In the genomic region with DNA sequence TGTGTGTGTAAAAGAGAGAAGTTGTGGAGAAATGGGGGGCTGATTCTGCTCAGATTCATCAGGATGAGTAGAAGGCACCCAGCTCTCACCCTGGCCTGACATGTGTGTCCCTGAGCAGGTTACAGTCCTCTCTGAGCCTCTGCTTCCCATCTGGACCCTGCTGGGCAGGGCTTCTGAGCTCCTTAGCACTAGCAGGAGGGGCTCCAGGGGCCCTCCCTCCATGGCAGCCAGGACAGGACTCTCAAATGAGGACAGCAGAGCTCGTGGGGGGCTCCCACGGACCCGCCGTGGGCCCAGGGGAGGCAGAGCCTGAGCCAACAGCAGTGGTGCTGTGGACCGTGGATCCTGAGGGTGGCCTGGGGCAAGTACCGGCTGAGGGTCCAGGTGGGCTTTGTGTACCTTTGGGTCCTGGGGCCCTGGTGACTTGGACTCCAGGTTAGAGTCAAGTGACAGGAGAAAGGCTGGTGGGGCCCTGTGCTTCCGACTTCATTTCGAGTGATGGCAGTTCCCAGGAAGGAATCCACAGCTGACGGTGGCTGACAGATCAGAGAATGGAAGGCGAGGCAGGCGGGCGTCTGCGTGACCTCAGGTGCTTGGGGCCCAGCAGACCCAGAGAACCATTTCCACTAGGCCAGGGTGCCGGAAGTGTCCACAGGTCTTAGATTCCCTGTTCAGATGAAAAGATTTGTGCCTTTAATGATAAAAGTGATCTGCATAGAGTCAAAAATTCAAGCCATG, we compare ENCODE assay signal across 10 cellular contexts. TPM values are rescaled to one million over a fixed set of nuclear protein-coding genes. Genes with fewer than 3 reads are reported as not detected.
A peak's percentile ranks its signal among the peaks of the same experiment; 100 is the strongest.
DNase-seq lines count a peak whose midpoint lies in the region; ATAC-seq and TF ChIP-seq lines count a peak whose summit lies in the region.
"Had no signal": no experiment of that assay in that cellular context is flagged by ENCODE, and none has a peak within 500 bp of the region (broad histone marks: within the 10 kb centered on the region; RNA-seq: fewer than 3 reads in every experiment).

No MANE protein-coding gene starts in this region.

- peaks cover 21% of the 10 kb centered on the region for H3K79me2 ChIP-seq in DOHH2 (ENCODE audit: control insufficient read depth, low read length)
- peaks cover 2% of the 10 kb centered on the region for H3K79me2 ChIP-seq in trophoblast cell (ENCODE audit: control insufficient read depth, insufficient read depth, low read length, poor library complexity)

- peaks cover 22% of the 10 kb centered on the region for H3K36me3 ChIP-seq in DOHH2 (ENCODE audit: control insufficient read depth, low read length)
- peaks cover 36% of the 10 kb centered on the region for H3K36me3 ChIP-seq in endodermal cell (ENCODE audit: control insufficient read depth, insufficient read depth, low read length)
- H3K36me3 ChIP-seq in trophoblast cell (ENCODE audit: control insufficient read depth in 1 of 2, insufficient read depth in 2 of 2, low read length in 2 of 2): peaks cover 17 to 25% of the 10 kb centered on the region in 2 experiments

- no peak for ATAC-seq in GM18502 (IDR thresholded peaks at IDR 0.05; ENCODE audit: poor library complexity, unreplicated experiment)
- ATAC-seq in HG02588 (IDR thresholded peaks at IDR 0.05; ENCODE audit: unreplicated experiment): no peak

- peak overlapping the region; percentile 4 for H4K91ac ChIP-seq in trophoblast cell (ENCODE audit: low read depth, low read length)

- peak overlapping the region; percentile 46 for H2BK120ac ChIP-seq in trophoblast cell (ENCODE audit: insufficient read depth, low read length, poor library complexity)

- H3K9ac ChIP-seq in endodermal cell (ENCODE audit: extremely low read depth, low read length, poor library complexity, severe bottlenecking) (no peak overlapping the region), trophoblast cell (ENCODE audit: low read length) (no peak overlapping the region)

- no peaks in the 10 kb centered on the region for H3K27me3 ChIP-seq in DOHH2 (ENCODE audit: control insufficient read depth, low read length)
- H3K27me3 ChIP-seq in endodermal cell (ENCODE audit: control insufficient read depth, insufficient read depth, low read length, poor library complexity, severe bottlenecking): no peaks in the 10 kb centered on the region
- no peaks in the 10 kb centered on the region for H3K27me3 ChIP-seq in trophoblast cell (ENCODE audit: insufficient read depth, low read length)

- H3K27me3 Mint-ChIP-seq in endodermal cell (ENCODE audit: insufficient read depth): no peaks in the 10 kb centered on the region

- peaks cover 8% of the 10 kb centered on the region for H3K9me3 Mint-ChIP-seq in endodermal cell

- no peak overlapping the region for H4K8ac ChIP-seq in trophoblast cell (ENCODE audit: low read depth, low read length)

- H3K18ac ChIP-seq in trophoblast cell (ENCODE audit: low read length): peak overlapping the region; percentile 57

- H3K27ac Mint-ChIP-seq in endodermal cell: peak overlapping the region; percentile 13

- H3K4me2 ChIP-seq in DOHH2 (ENCODE audit: low read length): no peak overlapping the region
- no peak overlapping the region for H3K4me2 ChIP-seq in trophoblast cell (ENCODE audit: low read length)

- no peaks in the 10 kb centered on the region for H3K9me3 ChIP-seq in DOHH2 (ENCODE audit: control insufficient read depth, insufficient read depth, low read length)
- no peaks in the 10 kb centered on the region for H3K9me3 ChIP-seq in endodermal cell (ENCODE audit: control insufficient read depth, low read length)
- H3K9me3 ChIP-seq in trophoblast cell (ENCODE audit: insufficient read depth, low read depth, low read length): no peaks in the 10 kb centered on the region

- peak overlapping the region; percentile 55; the same call in 1 of the 2 replicates for H3K27ac ChIP-seq in DOHH2 (ENCODE audit: low read depth, low read length)
- H3K27ac ChIP-seq in endodermal cell (ENCODE audit: low read depth, low read length): peak overlapping the region; percentile 32
- H3K27ac ChIP-seq in trophoblast cell (ENCODE audit: low read depth, low read length): peak overlapping the region; percentile 16
- H3K27ac ChIP-seq: HL-60 had no signal

- H3K4me3 ChIP-seq in DOHH2 (ENCODE audit: low read length): no peak overlapping the region
- no peak overlapping the region for H3K4me3 ChIP-seq in endodermal cell (ENCODE audit: low read length)
- H3K4me3 ChIP-seq in trophoblast cell (ENCODE audit: low read depth, low read length): no peak overlapping the region

- H4K20me1 ChIP-seq in DOHH2 (ENCODE audit: control insufficient read depth, insufficient read depth, low read depth, low read length): no peaks in the 10 kb centered on the region; the same call in 1 of the 2 replicates

- no peak overlapping the region for H2AFZ ChIP-seq in trophoblast cell (ENCODE audit: insufficient read depth, low read length, poor library complexity)

- H3K4me1 ChIP-seq in DOHH2 (ENCODE audit: control insufficient read depth, low read length) (peaks cover 74% of the 10 kb centered on the region), endodermal cell (ENCODE audit: control insufficient read depth, insufficient read depth, low read length) (no peaks in the 10 kb centered on the region), trophoblast cell (ENCODE audit: control insufficient read depth in 1 of 2, insufficient read depth in 2 of 2, low read length in 2 of 2) (peaks cover 20 to 34% of the 10 kb centered on the region in 2 experiments)

- 94 to 97% methylated on average over 13 to 14 of the region's 14 CpGs for WGBS in endodermal cell (ENCODE audit: insufficient coverage in 1 of 2, insufficient read length in 1 of 2), 2 experiments
- no CpG with 5 or more reads among the region's 14 CpGs for WGBS in trophoblast cell (ENCODE audit: extremely low coverage, insufficient coverage, insufficient read length)

- H3K23ac ChIP-seq in trophoblast cell (ENCODE audit: low read length): no peak overlapping the region

- no peaks in the 10 kb centered on the region for H3K9me2 ChIP-seq in DOHH2 (replicated peaks; ENCODE audit: control insufficient read depth, low read length)

- no peak overlapping the region for H4K12ac ChIP-seq in trophoblast cell (ENCODE audit: low read depth, low read length)

- H3K36me3 Mint-ChIP-seq in endodermal cell (ENCODE audit: low read depth): peaks cover 48% of the 10 kb centered on the region

- H2BK5ac ChIP-seq in trophoblast cell (ENCODE audit: low read depth, low read length, poor library complexity): peak overlapping the region; percentile 8

- peaks cover 5% of the 10 kb centered on the region for H3K4me1 Mint-ChIP-seq in endodermal cell

- peaks cover 16% of the 10 kb centered on the region for H3K79me1 ChIP-seq in trophoblast cell (ENCODE audit: low read length)

- peak overlapping the region; percentile 26 for H3K14ac ChIP-seq in trophoblast cell (ENCODE audit: low read length)

- DNase-seq in SK-MEL-5 (ENCODE audit: low read depth, low spot score) (peak; percentile 27), endodermal cell (peak; percentile 56), trophoblast cell (peak in 1 of 2 donors; percentile 49), pons (ENCODE audit: low spot score) (no peak), HPDE6-E6E7 (ENCODE audit: extremely low spot score) (no peak)
- DNase-seq: T-helper 9 cell had no signal

- H2BK12ac ChIP-seq in trophoblast cell (ENCODE audit: low read length): peak overlapping the region; percentile 54

- H3F3A ChIP-seq in DOHH2 (ENCODE audit: control insufficient read depth, insufficient read depth): peaks cover 31% of the 10 kb centered on the region

- H2AK5ac ChIP-seq in trophoblast cell (ENCODE audit: low read length): peak overlapping the region; percentile 11

- in situ Hi-C loops in SK-MEL-5 (cut with HindIII; ENCODE audit: low pct_unique_long_range_greater_than_20kb, low sequenced_read_pairs): no loop called here

- no peak overlapping the region for H3K4ac ChIP-seq in trophoblast cell (ENCODE audit: low read depth, low read length)

- no peak overlapping the region for H3K4me3 Mint-ChIP-seq in endodermal cell

- no peak for TF ChIP-seq CTCF in DOHH2 (IDR thresholded peaks at IDR 0.05; ENCODE audit: low read depth, low read length, poor library complexity, severe bottlenecking)
- no peak for TF ChIP-seq CTCF in endodermal cell (conservative IDR thresholded peaks at IDR 0.05)

RNA-seq across cellular contexts. Expression of gene NEAT1, which starts 21.9 kb away (rescaled TPM):
- 13.3 and 17.2 TPM in 2 replicates for total RNA-seq in SK-MEL-5 (2014; rRNA removed; shearing (Covaris generic))
- polyA plus RNA-seq in SK-MEL-5 (2015; cell fraction: cytosol; rRNA removed): 92.3 and 140 TPM in 2 replicates
- polyA plus RNA-seq in SK-MEL-5 (2015; cell fraction: nucleus; rRNA removed): 4,541 and 4,715 TPM in 2 replicates
- total RNA-seq in endodermal cell: 10 to 100 TPM; 61.3 to 85.2 TPM
- polyA plus RNA-seq in endodermal cell (2013, experiment 1 of 2): 21.0 TPM
- 14.2 TPM for polyA plus RNA-seq in endodermal cell (2013, experiment 2 of 2)
- polyA plus RNA-seq in trophoblast cell (2013): 11.1 and 12.7 TPM in 2 replicates

RNA-seq across cellular contexts. Expression of gene MALAT1, which starts 54.4 kb away (rescaled TPM):
- 1,469 and 1,846 TPM in 2 replicates for total RNA-seq in SK-MEL-5 (2014; rRNA removed; shearing (Covaris generic))
- polyA plus RNA-seq in SK-MEL-5 (2015; cell fraction: cytosol; rRNA removed): 14.9 and 24.6 TPM in 2 replicates
- 1,901 and 1,945 TPM in 2 replicates for polyA plus RNA-seq in SK-MEL-5 (2015; cell fraction: nucleus; rRNA removed)
- total RNA-seq in endodermal cell: 1,000 to 10,000 TPM; 5,233 to 6,894 TPM
- 1,429 TPM for polyA plus RNA-seq in endodermal cell (2013, experiment 1 of 2)
- polyA plus RNA-seq in endodermal cell (2013, experiment 2 of 2): 1,867 TPM
- polyA plus RNA-seq in trophoblast cell (2013): 597 and 615 TPM in 2 replicates

RNA-seq across cellular contexts. Expression of gene FRMD8, which starts 58.0 kb away (rescaled TPM):
- total RNA-seq in SK-MEL-5 (2014; rRNA removed; shearing (Covaris generic)): 36.4 and 37.5 TPM in 2 replicates
- polyA plus RNA-seq in SK-MEL-5 (2015; cell fraction: cytosol; rRNA removed): 71.8 and 107 TPM in 2 replicates
- polyA plus RNA-seq in SK-MEL-5 (2015; cell fraction: nucleus; rRNA removed): 89.4 and 95.0 TPM in 2 replicates
- 10 to 100 TPM; 27.4 to 29.6 TPM for total RNA-seq in endodermal cell
- 10.8 TPM for polyA plus RNA-seq in endodermal cell (2013, experiment 1 of 2)
- polyA plus RNA-seq in endodermal cell (2013, experiment 2 of 2): 11.9 TPM
- 21.2 and 22.9 TPM in 2 replicates for polyA plus RNA-seq in trophoblast cell (2013)

Comparison
In these comparisons a context has a peak if more than half of its experiments do, and no peak if none do; other contexts are left out.
1. DNase-seq: peak in SK-MEL-5 (single experiment) and endodermal cell (single experiment); none in pons (single experiment) and HPDE6-E6E7 (single experiment).
2. Peak in every context shown above with its lines, with median percentiles within 50 percentile points of each other: H3K27ac ChIP-seq.